In the genomic region with DNA sequence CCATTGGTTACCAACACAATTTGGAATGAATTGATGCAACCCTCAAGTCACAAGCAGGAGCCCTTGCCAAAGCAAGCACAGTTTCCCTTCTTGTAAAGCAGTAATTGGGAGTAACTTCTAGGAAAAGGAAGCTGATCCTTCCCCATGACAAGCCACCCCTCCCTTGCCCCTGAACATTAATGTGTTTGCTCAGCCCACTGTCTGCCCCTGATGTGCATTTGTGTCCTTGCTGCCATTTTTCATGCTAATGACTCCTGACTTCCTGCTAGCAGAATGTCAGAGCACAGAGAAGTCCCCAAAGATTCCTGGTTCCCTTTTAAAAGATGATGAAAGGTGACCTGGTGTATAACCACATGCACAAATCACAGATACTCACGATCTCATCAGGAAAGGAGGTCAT, we compare ENCODE assay signal across 20 cellular contexts. TPM values are rescaled to one million over a fixed set of nuclear protein-coding genes. Genes with fewer than 3 reads are reported as not detected.
"Had no signal": no experiment of that assay in that cellular context is flagged by ENCODE, and none has a peak within 500 bp of the region (broad histone marks: within the 10 kb centered on the region; RNA-seq: fewer than 3 reads in every experiment).

No MANE protein-coding gene starts in this region.

- H3K36me3 ChIP-seq: esophagus squamous epithelium, sigmoid colon, stomach had no signal

- H3K27ac Mint-ChIP-seq: dendritic cell treated with granulocyte-macrophage colony-stimulating factor and Interleukin-4, amounts not matched to agents 40 ng/mL and 50 ng/mL, for 4 days; effector memory CD8-positive, alpha-beta T cell; naive thymus-derived CD8-positive, alpha-beta T cell; type B pancreatic cell had no signal

- ATAC-seq: effector memory CD8-positive, alpha-beta T cell; foreskin keratinocyte; left colon; mucosa of descending colon; naive thymus-derived CD8-positive, alpha-beta T cell; psoas muscle had no signal

- H3K36me3 Mint-ChIP-seq: naive thymus-derived CD8-positive, alpha-beta T cell had no signal

- H3K4me1 ChIP-seq: parathyroid adenoma, psoas muscle, sigmoid colon had no signal

- H2AFZ ChIP-seq: hepatocyte, parathyroid adenoma had no signal

- H3K27ac ChIP-seq: esophagus squamous epithelium, foreskin keratinocyte, hepatocyte, parathyroid adenoma, psoas muscle, sigmoid colon, skin epidermis, stomach had no signal

- H3K4me3 Mint-ChIP-seq: dendritic cell treated with granulocyte-macrophage colony-stimulating factor and Interleukin-4, amounts not matched to agents 40 ng/mL and 50 ng/mL, for 4 days; effector memory CD8-positive, alpha-beta T cell; naive thymus-derived CD8-positive, alpha-beta T cell; type B pancreatic cell had no signal

- DNase-seq: cerebellar nuclear complex; effector memory CD8-positive, alpha-beta T cell; esophagus squamous epithelium; foreskin keratinocyte; left colon; mammary epithelial cell; mucosa of descending colon; naive thymus-derived CD8-positive, alpha-beta T cell; psoas muscle; sigmoid colon; stimulated activated CD4-positive, alpha-beta T cell treated with anti-CD3 and anti-CD28 coated beads, Interleukin-2, amount 100 ng/mL, for 24 hours; stimulated activated naive CD4-positive, alpha-beta T cell; stomach had no signal

- H3K4me2 ChIP-seq: hepatocyte had no signal

- H3K27me3 ChIP-seq: esophagus squamous epithelium, foreskin keratinocyte, hepatocyte, sigmoid colon, stomach had no signal

- H3K9me3 ChIP-seq: esophagus squamous epithelium, mucosa of descending colon, psoas muscle, sigmoid colon, stomach had no signal

- H3K27me3 Mint-ChIP-seq: effector memory CD8-positive, alpha-beta T cell had no signal

- H3K4me3 ChIP-seq: esophagus squamous epithelium, hepatocyte, mucosa of descending colon, psoas muscle, sigmoid colon, skin epidermis, stomach had no signal

- H3K4me1 Mint-ChIP-seq: naive thymus-derived CD8-positive, alpha-beta T cell had no signal

- H3K79me2 ChIP-seq: hepatocyte, parathyroid adenoma had no signal

- H3K9ac ChIP-seq: parathyroid adenoma had no signal

- H3K9me3 Mint-ChIP-seq: dendritic cell treated with granulocyte-macrophage colony-stimulating factor and Interleukin-4, amounts not matched to agents 40 ng/mL and 50 ng/mL, for 4 days; naive thymus-derived CD8-positive, alpha-beta T cell; type B pancreatic cell had no signal

- FAIRE-seq: colon, urothelium cell line had no signal

RNA-seq across cellular contexts. Expression of gene WNT5A, which starts 44.2 kb away (rescaled TPM):
- total RNA-seq: naive thymus-derived CD8-positive, alpha-beta T cell had no signal
- polyA plus RNA-seq: naive thymus-derived CD8-positive, alpha-beta T cell had no signal
